In the genomic region with DNA sequence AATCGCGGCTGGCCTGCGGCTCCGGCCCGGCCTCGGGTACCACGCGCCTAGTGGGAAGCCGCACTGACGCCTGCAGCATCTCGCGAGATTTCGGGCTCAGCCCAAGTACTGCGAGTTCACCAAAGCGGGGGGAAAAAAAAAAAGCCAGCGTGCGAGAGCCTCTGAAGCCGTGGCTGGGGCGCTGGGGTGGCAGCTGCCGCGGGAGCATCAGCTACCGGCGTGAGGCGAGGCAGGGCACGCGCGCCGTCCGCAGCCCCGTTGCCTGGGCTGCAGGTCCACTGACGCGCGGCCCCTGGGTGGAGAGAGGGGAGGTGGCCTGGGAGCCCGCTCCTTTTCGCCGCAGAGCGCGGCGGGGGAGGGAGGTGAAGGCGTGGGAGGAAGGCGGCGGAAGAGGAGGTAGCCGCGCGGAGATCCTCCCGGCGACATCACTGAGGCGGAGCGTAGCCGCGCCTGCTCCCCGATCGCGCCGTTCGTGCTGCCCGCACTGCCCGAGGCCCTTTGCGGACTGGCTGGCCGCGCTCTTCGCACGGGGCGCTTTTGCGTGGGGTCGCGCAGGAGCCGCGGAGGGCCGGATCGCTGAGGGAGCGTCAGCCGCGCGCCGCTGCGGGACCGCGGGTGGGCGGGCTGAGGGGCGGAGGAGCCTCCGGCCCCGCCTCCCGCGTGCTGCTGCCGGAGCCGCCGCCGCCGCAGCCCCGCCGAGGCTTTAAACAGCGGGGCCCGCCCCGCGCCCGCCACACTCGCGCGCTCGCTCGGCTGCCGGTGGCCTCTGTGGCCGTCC, we compare ENCODE assay signal across 8 cellular contexts. TPM values are rescaled to one million over a fixed set of nuclear protein-coding genes. Genes with fewer than 3 reads are reported as not detected.
A peak's percentile ranks its signal among the peaks of the same experiment; 100 is the strongest.
DNase-seq lines count a peak whose midpoint lies in the region; ATAC-seq and TF ChIP-seq lines count a peak whose summit lies in the region.

Gene SLC12A2, plus strand, starts transcription at position 734 of the 778 bp plus-strand sequence. CDS start 189 bp downstream, outside the sequence.

- peak; percentile 92 for TF ChIP-seq POLR2A in GM15510 (IDR thresholded peaks at IDR 0.05; ENCODE audit: borderline replicate concordance, extremely low read depth, insufficient read length)

- H3K9me3 ChIP-seq in left ventricle myocardium inferior (replicated peaks) (no peaks in the 10 kb centered on the region), upper lobe of right lung (no peaks in the 10 kb centered on the region)

- intact Hi-C loops in left ventricle myocardium inferior (cut with micrococcal nuclease), result no loop called here
- intact Hi-C loops in upper lobe of right lung (cut with DNase I), result no loop called here

- peak within 1 kb of the TSS; percentile 89 for H3K27ac Mint-ChIP-seq in T-helper 1 cell treated with Interleukin-12 subunit alpha and Interleukin-12 subunit beta and Interleukin-4 antibody, amounts not matched to agents 30 μg/mL and 1 μg/mL, for 36 hours
- peak within 1 kb of the TSS; percentile 87 for H3K27ac Mint-ChIP-seq in progenitor cell of endocrine pancreas

- ATAC-seq in HG02870 (IDR thresholded peaks at IDR 0.05; ENCODE audit: unreplicated experiment) (peak; percentile 61), upper lobe of right lung (peak; percentile 92)

- no peaks in the 10 kb centered on the region for H3K9me3 Mint-ChIP-seq in T-helper 1 cell treated with Interleukin-12 subunit alpha and Interleukin-12 subunit beta and Interleukin-4 antibody, amounts not matched to agents 30 μg/mL and 1 μg/mL, for 36 hours
- H3K9me3 Mint-ChIP-seq in progenitor cell of endocrine pancreas (ENCODE audit: low read depth), result no peaks in the 10 kb centered on the region

- TF ChIP-seq CTCF in left ventricle myocardium inferior (IDR thresholded peaks at IDR 0.05; ENCODE audit: borderline replicate concordance) (no peak), progenitor cell of endocrine pancreas (IDR thresholded peaks at IDR 0.05; ENCODE audit: unreplicated experiment) (no peak), upper lobe of right lung (IDR thresholded peaks at IDR 0.05) (no peak)

- H3K27me3 Mint-ChIP-seq in T-helper 1 cell treated with Interleukin-12 subunit alpha and Interleukin-12 subunit beta and Interleukin-4 antibody, amounts not matched to agents 30 μg/mL and 1 μg/mL, for 36 hours (ENCODE audit: low read depth), result no peaks in the 10 kb centered on the region
- no peaks in the 10 kb centered on the region for H3K27me3 Mint-ChIP-seq in progenitor cell of endocrine pancreas

- H3K4me3 Mint-ChIP-seq in T-helper 1 cell treated with Interleukin-12 subunit alpha and Interleukin-12 subunit beta and Interleukin-4 antibody, amounts not matched to agents 30 μg/mL and 1 μg/mL, for 36 hours, result peak within 1 kb of the TSS; percentile 87
- peak within 1 kb of the TSS; percentile 92 for H3K4me3 Mint-ChIP-seq in progenitor cell of endocrine pancreas (ENCODE audit: low read depth)

- peaks cover 54% of the 10 kb centered on the region for H3K4me1 Mint-ChIP-seq in T-helper 1 cell treated with Interleukin-12 subunit alpha and Interleukin-12 subunit beta and Interleukin-4 antibody, amounts not matched to agents 30 μg/mL and 1 μg/mL, for 36 hours (ENCODE audit: low read depth)
- peaks cover 37% of the 10 kb centered on the region for H3K4me1 Mint-ChIP-seq in progenitor cell of endocrine pancreas (ENCODE audit: low read depth)

- H3K36me3 Mint-ChIP-seq in T-helper 1 cell treated with Interleukin-12 subunit alpha and Interleukin-12 subunit beta and Interleukin-4 antibody, amounts not matched to agents 30 μg/mL and 1 μg/mL, for 36 hours (ENCODE audit: low read depth), result peaks cover 13% of the 10 kb centered on the region
- no peaks in the 10 kb centered on the region for H3K36me3 Mint-ChIP-seq in progenitor cell of endocrine pancreas (ENCODE audit: insufficient read depth)

- DNase-seq in NCI-H146 (lab: John Stamatoyannopoulos, UW), result peak; percentile 94
- peak; percentile 95 for DNase-seq in amniotic stem cell (lab: John Stamatoyannopoulos, UW)
- peak; percentile 92 for DNase-seq in left ventricle myocardium inferior
- peak; percentile 78 for DNase-seq in progenitor cell of endocrine pancreas (ENCODE audit: low spot score, unreplicated experiment)
- peak; percentile 96 for DNase-seq in upper lobe of right lung

- no peaks in the 10 kb centered on the region for H3K36me3 ChIP-seq in left ventricle myocardium inferior
- H3K36me3 ChIP-seq in upper lobe of right lung, result no peaks in the 10 kb centered on the region

- H3K27me3 ChIP-seq in left ventricle myocardium inferior (ENCODE audit: low read depth), result no peaks in the 10 kb centered on the region
- H3K27me3 ChIP-seq in upper lobe of right lung, result no peaks in the 10 kb centered on the region

- H3K4me1 ChIP-seq in left ventricle myocardium inferior (peaks cover 90% of the 10 kb centered on the region), upper lobe of right lung (peaks cover 17% of the 10 kb centered on the region)

- H3K4me3 ChIP-seq in left ventricle myocardium inferior (peak within 1 kb of the TSS; percentile 77), upper lobe of right lung (peak within 1 kb of the TSS; percentile 85)

- H3K27ac ChIP-seq in left ventricle myocardium inferior (replicated peaks), result peak within 1 kb of the TSS; percentile 98
- peak within 1 kb of the TSS; percentile 94 for H3K27ac ChIP-seq in upper lobe of right lung

RNA-seq across cellular contexts. Expression of gene SLC12A2, which starts in this region (rescaled TPM):
- total RNA-seq in left ventricle myocardium inferior (11.5 TPM), progenitor cell of endocrine pancreas (51.7 and 57.4 TPM in 2 replicates), upper lobe of right lung (23.2 TPM)

Comparison
In these comparisons a context has a peak if more than half of its experiments do, and no peak if none do; other contexts are left out.
1. Peak in every context shown above with its lines: DNase-seq, ATAC-seq, H3K4me3 ChIP-seq and H3K27ac ChIP-seq.